Comparison of ENCODE assay signal across 24 cellular contexts in the genomic region with DNA sequence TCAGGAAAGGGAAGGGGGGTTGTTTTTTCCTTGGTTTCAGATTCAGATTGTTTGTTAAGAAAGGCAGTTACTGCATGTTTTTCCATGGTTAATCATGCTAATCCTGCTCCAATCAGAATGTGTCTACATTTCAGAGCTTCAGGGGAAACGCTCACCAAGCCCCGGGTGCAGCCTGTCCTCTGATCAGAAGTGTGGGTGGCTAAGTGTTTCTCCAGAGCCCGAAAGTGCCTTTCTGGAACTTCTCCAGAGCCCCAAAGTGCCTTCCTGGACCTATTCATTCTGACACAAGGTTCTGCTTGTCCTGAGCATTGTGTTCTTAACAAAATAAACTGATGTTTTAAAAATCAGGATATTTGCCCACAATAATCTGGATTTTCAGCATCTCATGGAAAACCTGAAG.
"Had no signal": no experiment of that assay in that cellular context is flagged by ENCODE, and none has a peak within 500 bp of the region (broad histone marks: within the 10 kb centered on the region; RNA-seq: fewer than 3 reads in every experiment).

No MANE protein-coding gene starts in this region.

- H3K27ac ChIP-seq: colonic mucosa, epithelial cell of prostate, esophagus squamous epithelium, gastrocnemius medialis, heart right ventricle, left lung, lower lobe of right lung had no signal

- H3K27me3 ChIP-seq: colonic mucosa, esophagus squamous epithelium, left lung had no signal

- H3K4me1 ChIP-seq: colonic mucosa, esophagus squamous epithelium, gastrocnemius medialis, heart right ventricle, left lung, lower lobe of right lung had no signal

- H3K36me3 ChIP-seq: colonic mucosa, esophagus squamous epithelium, gastrocnemius medialis, heart right ventricle, left lung, lower lobe of right lung had no signal

- FAIRE-seq: islet of Langerhans, keratinocyte had no signal

- H3K9me3 ChIP-seq: colonic mucosa, lower lobe of right lung, mucosa of descending colon had no signal

- H3K4me3 ChIP-seq: colonic mucosa, esophagus squamous epithelium, gastrocnemius medialis, heart right ventricle, left lung, lower lobe of right lung, mucosa of descending colon had no signal

- DNase-seq: colonic mucosa; cortex of kidney; effector CD4-positive, alpha-beta T cell; effector memory CD4-positive, alpha-beta T cell; erythroblast; esophagus squamous epithelium; foreskin melanocyte; gastrocnemius medialis; glutamatergic neuron; head of caudate nucleus; heart right ventricle; hippocampal formation; left cardiac atrium; left lung; left ventricle myocardium superior; lower lobe of right lung; mesendoderm; midbrain; mucosa of descending colon; naive B cell; naive thymus-derived CD8-positive, alpha-beta T cell had no signal
